In the genomic region with DNA sequence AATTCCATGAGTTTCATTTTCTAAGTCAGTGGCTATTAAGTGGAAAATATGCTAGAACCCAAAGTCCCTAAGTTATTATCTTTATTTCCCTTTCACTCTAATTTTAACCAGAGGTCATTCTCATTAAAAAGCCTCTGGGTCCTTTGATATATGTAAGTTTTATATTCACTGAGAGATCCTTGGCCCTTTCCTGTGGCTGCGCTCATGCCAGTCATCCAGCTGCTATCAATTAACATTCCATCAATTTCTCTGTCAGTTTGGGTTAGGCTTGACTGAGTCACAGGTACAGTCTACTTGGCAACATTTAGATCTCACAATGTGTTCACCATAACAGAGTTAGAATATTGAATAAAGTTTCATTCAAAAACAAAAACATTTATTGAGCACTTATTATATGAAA, we compare ENCODE assay signal across 20 cellular contexts. TPM values are rescaled to one million over a fixed set of nuclear protein-coding genes. Genes with fewer than 3 reads are reported as not detected.
DNase-seq lines count a peak whose midpoint lies in the region; ATAC-seq, FAIRE-seq and TF ChIP-seq lines count a peak whose summit lies in the region.
"Had no signal": no experiment of that assay in that cellular context is flagged by ENCODE, and none has a peak within 500 bp of the region (broad histone marks: within the 10 kb centered on the region; RNA-seq: fewer than 3 reads in every experiment).

No MANE protein-coding gene starts in this region.

- H2BK15ac ChIP-seq in mesenchymal stem cell (ENCODE audit: low read depth, poor library complexity, severe bottlenecking) = no peak overlapping the region

- H3K36me3 ChIP-seq in K562 (ENCODE audit: control insufficient read depth, insufficient read depth, low read length) = no peaks in the 10 kb centered on the region
- no peaks in the 10 kb centered on the region for H3K36me3 ChIP-seq in mesenchymal stem cell (ENCODE audit: control insufficient read depth in 1 of 2, insufficient read depth in 2 of 2, low read depth in 1 of 2, low read length in 2 of 2)
- no peaks in the 10 kb centered on the region for H3K36me3 ChIP-seq in body of pancreas (replicated peaks in 1 of 2; ENCODE audit: insufficient read depth in 1 of 2, low read depth in 2 of 2)
- H3K36me3 ChIP-seq in CD8-positive, alpha-beta memory T cell (ENCODE audit: insufficient read depth, low read length) = no peaks in the 10 kb centered on the region
- H3K36me3 ChIP-seq: esophagus squamous epithelium had no signal

- H2AFZ ChIP-seq in K562 (ENCODE audit: low read depth, low read length) (no peak overlapping the region), mesenchymal stem cell (ENCODE audit: low read depth, low read length) (no peak overlapping the region)

- 100% methylated on average over 1 of the region's 1 CpG for WGBS in K562 (ENCODE audit: insufficient coverage, low coverage, missing lambda C conversion rate)
- no CpG with 5 or more reads among the region's 1 CpG for WGBS in mesenchymal stem cell
- WGBS in body of pancreas, 2 donors = 93 to 96% methylated on average over 1 of the region's 1 CpG

- H2BK120ac ChIP-seq in mesenchymal stem cell (ENCODE audit: low read depth, low read length) = no peak overlapping the region

- no peaks in the 10 kb centered on the region for H3K79me1 ChIP-seq in mesenchymal stem cell (replicated peaks; ENCODE audit: low read length, poor library complexity, severe bottlenecking)

- no peaks in the 10 kb centered on the region for H3K9me1 ChIP-seq in K562 (ENCODE audit: control insufficient read depth, insufficient read depth, low read length)

- H4K91ac ChIP-seq in mesenchymal stem cell (ENCODE audit: low read length) = no peak overlapping the region

- DNase-seq in AG20443 (ENCODE audit: low spot score) (peak; percentile 56), K562 (ENCODE audit: extremely low read depth in 1 of 4, low spot score in 3 of 4) (no peak), mesenchymal stem cell (no peak), body of pancreas (no peak)
- no peak for DNase-seq in stimulated activated CD4-positive, alpha-beta T cell treated with anti-CD3 and anti-CD28 coated beads, Interleukin-4, amount 100 ng/mL, for 1 hour
- no peak for DNase-seq in CD8-positive, alpha-beta memory T cell
- DNase-seq: activated CD4-positive, CD25-positive, alpha-beta regulatory T cell; activated CD8-positive, alpha-beta T cell treated with anti-CD3 and anti-CD28 coated beads, Interleukin-2, amount 10 ng/mL, durations not matched to agents 7 days and 5 days; activated naive CD8-positive, alpha-beta T cell treated with anti-CD3 and anti-CD28 coated beads for 36 hours; caudate nucleus; esophagus squamous epithelium; GF-D8; NCI-H1694 treated with DMSO at 0.1 percent for 48 hours; NCI-H446 treated with DMSO at 0.1 percent for 48 hours; right cardiac atrium; SHP77; T-helper 17 cell had no signal

- in situ Hi-C loops in K562 (cut with MboI) = no loop called here

- no peaks in the 10 kb centered on the region for H3K79me2 ChIP-seq in K562 (ENCODE audit: control insufficient read depth, insufficient read depth, low read length)

- CTCF ChIA-PET in K562 (lab: Yijun Ruan, JAX; ENCODE audit: low intra/inter-chr PET ratio) = no interaction called here
- CTCF ChIA-PET in CD8-positive, alpha-beta memory T cell (lab: Charles Lee) = no interaction called here

- intact Hi-C loops in K562 (cut with micrococcal nuclease) = no loop called here
- intact Hi-C loops in body of pancreas (cut with DNase I) = no loop called here

- no peaks in the 10 kb centered on the region for H4K20me1 ChIP-seq in K562 (replicated peaks; ENCODE audit: control insufficient read depth, insufficient read depth, low read length)

- H3K23ac ChIP-seq in mesenchymal stem cell (ENCODE audit: low read length in 2 of 2) = no peak overlapping the region

- H3K27me3 Mint-ChIP-seq in CD8-positive, alpha-beta memory T cell = no peaks in the 10 kb centered on the region
- H3K27me3 Mint-ChIP-seq: activated naive CD8-positive, alpha-beta T cell treated with anti-CD3 and anti-CD28 coated beads for 36 hours; T-helper 17 cell had no signal

- H3K4me3 ChIP-seq in K562 (no peak overlapping the region), mesenchymal stem cell (ENCODE audit: insufficient read depth in 1 of 2, low read depth in 1 of 2, low read length in 2 of 2) (no peak overlapping the region), body of pancreas (no peak overlapping the region)
- no peak overlapping the region for H3K4me3 ChIP-seq in CD8-positive, alpha-beta memory T cell (ENCODE audit: low read length)
- H3K4me3 ChIP-seq: esophagus squamous epithelium had no signal

- no peak for FAIRE-seq in K562 (lab: Jason Lieb, UNC)

- POLR2A ChIA-PET in K562 (lab: Yijun Ruan, JAX) = no interaction called here
- POLR2A ChIA-PET in CD8-positive, alpha-beta memory T cell (lab: Charles Lee) = no interaction called here

- H3K9me3 ChIP-seq in K562 (replicated peaks; ENCODE audit: control insufficient read depth, insufficient read depth, low read depth, low read length) (no peaks in the 10 kb centered on the region), mesenchymal stem cell (ENCODE audit: control insufficient read depth, low read length) (peaks cover 14% of the 10 kb centered on the region), body of pancreas (no peaks in the 10 kb centered on the region)
- no peaks in the 10 kb centered on the region for H3K9me3 ChIP-seq in CD8-positive, alpha-beta memory T cell (ENCODE audit: low read length)
- H3K9me3 ChIP-seq: esophagus squamous epithelium had no signal

- no peak overlapping the region for H3K4me3 Mint-ChIP-seq in CD8-positive, alpha-beta memory T cell
- H3K4me3 Mint-ChIP-seq: activated CD8-positive, alpha-beta T cell treated with anti-CD3 and anti-CD28 coated beads, Interleukin-2, amount 10 ng/mL, durations not matched to agents 7 days and 5 days; activated naive CD8-positive, alpha-beta T cell treated with anti-CD3 and anti-CD28 coated beads for 36 hours; T-helper 17 cell had no signal

- no peak overlapping the region for H4K8ac ChIP-seq in mesenchymal stem cell (ENCODE audit: low read length)

- no peak overlapping the region for H2BK5ac ChIP-seq in mesenchymal stem cell (ENCODE audit: low read depth, low read length, poor library complexity, severe bottlenecking)

- H3K27ac Mint-ChIP-seq in CD8-positive, alpha-beta memory T cell = no peak overlapping the region
- H3K27ac Mint-ChIP-seq: activated CD8-positive, alpha-beta T cell treated with anti-CD3 and anti-CD28 coated beads, Interleukin-2, amount 10 ng/mL, durations not matched to agents 7 days and 5 days; activated naive CD8-positive, alpha-beta T cell treated with anti-CD3 and anti-CD28 coated beads for 36 hours; T-helper 17 cell had no signal

- H3K18ac ChIP-seq in mesenchymal stem cell (ENCODE audit: low read depth in 1 of 2, low read length in 2 of 2) = no peak overlapping the region

- H2AK5ac ChIP-seq in mesenchymal stem cell (ENCODE audit: low read length, severe bottlenecking) = no peak overlapping the region

- TF ChIP-seq RAD21 in Ishikawa (IDR thresholded peaks at IDR 0.05; ENCODE audit: low read depth) (no peak), K562 (CRISPR knock-in tag; conservative IDR thresholded peaks at IDR 0.05 in 1 of 2, IDR thresholded peaks at IDR 0.05 in 1 of 2) (no peak)

- TF ChIP-seq EP300 in Ishikawa (IDR thresholded peaks at IDR 0.05; ENCODE audit: borderline replicate concordance) (peak; percentile 47; the same call in 1 of the 2 replicates), K562 (IDR thresholded peaks at IDR 0.05; ENCODE audit: low read length) (no peak)

- TF ChIP-seq CTCF in K562 (IDR thresholded peaks at IDR 0.05 in 2 of 3, conservative IDR thresholded peaks at IDR 0.05 in 1 of 3; ENCODE audit: insufficient read depth in 2 of 3, low read depth in 1 of 3, low read length in 3 of 3) = no peak
- TF ChIP-seq CTCF in body of pancreas (IDR thresholded peaks at IDR 0.05) = no peak

- H3K9ac ChIP-seq in K562 (ENCODE audit: insufficient read depth in 1 of 2, low read depth in 2 of 2, low read length in 2 of 2) (no peak overlapping the region), mesenchymal stem cell (ENCODE audit: low read length) (peak overlapping the region; percentile 48)

- H3K4ac ChIP-seq in mesenchymal stem cell (ENCODE audit: low read depth in 1 of 2, low read length in 2 of 2) = no peak overlapping the region

- H3K4me1 ChIP-seq in K562 (replicated peaks in 1 of 2; ENCODE audit: control insufficient read depth in 2 of 2, insufficient read depth in 2 of 2, low read length in 2 of 2) (no peaks in the 10 kb centered on the region), mesenchymal stem cell (ENCODE audit: control insufficient read depth, insufficient read depth, low read depth, low read length) (no peaks in the 10 kb centered on the region), body of pancreas (no peaks in the 10 kb centered on the region)
- H3K4me1 ChIP-seq in CD8-positive, alpha-beta memory T cell (ENCODE audit: insufficient read depth, low read length) = no peaks in the 10 kb centered on the region
- H3K4me1 ChIP-seq: esophagus squamous epithelium had no signal

- no peaks in the 10 kb centered on the region for H3K4me1 Mint-ChIP-seq in CD8-positive, alpha-beta memory T cell
- H3K4me1 Mint-ChIP-seq: activated naive CD8-positive, alpha-beta T cell treated with anti-CD3 and anti-CD28 coated beads for 36 hours; T-helper 17 cell had no signal

- peaks cover 8 to 25% (median 11%) of the 10 kb centered on the region in 5 donors for H3K9me3 Mint-ChIP-seq in CD8-positive, alpha-beta memory T cell

- no peak overlapping the region for H3K4me2 ChIP-seq in K562 (ENCODE audit: insufficient read depth, low read length)
- H3K4me2 ChIP-seq in mesenchymal stem cell (ENCODE audit: low read length, poor library complexity, severe bottlenecking) = no peak overlapping the region

- H2BK12ac ChIP-seq in mesenchymal stem cell (ENCODE audit: low read length in 2 of 2) = no peak overlapping the region

- no peak overlapping the region for H3K27ac ChIP-seq in K562 (ENCODE audit: extremely low read depth, low read depth, low read length)
- no peak overlapping the region for H3K27ac ChIP-seq in mesenchymal stem cell (ENCODE audit: low read length, poor library complexity, severe bottlenecking)
- no peak overlapping the region for H3K27ac ChIP-seq in body of pancreas
- no peak overlapping the region for H3K27ac ChIP-seq in CD8-positive, alpha-beta memory T cell (ENCODE audit: low read depth, low read length)
- H3K27ac ChIP-seq: esophagus squamous epithelium had no signal

- no peaks in the 10 kb centered on the region for H3K36me3 Mint-ChIP-seq in CD8-positive, alpha-beta memory T cell

- ATAC-seq in K562 = no peak
- ATAC-seq in body of pancreas = no peak
- ATAC-seq in GM21737 (IDR thresholded peaks at IDR 0.05; ENCODE audit: unreplicated experiment) = no peak
- ATAC-seq: activated CD8-positive, alpha-beta T cell treated with anti-CD3 and anti-CD28 coated beads, Interleukin-2, amount 10 ng/mL, durations not matched to agents 7 days and 5 days; left lobe of liver; right cardiac atrium; T-helper 17 cell had no signal

- TF ChIP-seq POLR2A in K562 (conservative IDR thresholded peaks at IDR 0.05) (no peak), body of pancreas (IDR thresholded peaks at IDR 0.05) (no peak)

- H3K14ac ChIP-seq in mesenchymal stem cell (ENCODE audit: low read length in 2 of 2) = no peak overlapping the region

- BruUV-seq in K562 (replicated peaks; lab: Mats Ljungman, UMichigan) = no TSS peak

- no peaks in the 10 kb centered on the region for H3K27me3 ChIP-seq in K562 (ENCODE audit: control insufficient read depth in 2 of 2, insufficient read depth in 2 of 2, low read length in 2 of 2)
- H3K27me3 ChIP-seq in mesenchymal stem cell (ENCODE audit: control insufficient read depth in 1 of 2, insufficient read depth in 1 of 2, low read length in 2 of 2) = no peaks in the 10 kb centered on the region
- H3K27me3 ChIP-seq in body of pancreas = no peaks in the 10 kb centered on the region
- H3K27me3 ChIP-seq in CD8-positive, alpha-beta memory T cell (ENCODE audit: insufficient read depth, low read length, poor library complexity, severe bottlenecking) = no peaks in the 10 kb centered on the region
- H3K27me3 ChIP-seq: esophagus squamous epithelium had no signal

RNA-seq across cellular contexts. Expression of a gene that starts 58.0 kb away (rescaled TPM):
- 1.00 and 3.4 TPM in 2 replicates for total RNA-seq in K562 (2011; cell fraction: chromatin; rRNA removed; ENCODE audit: low replicate concordance)
- 0.50 and 0.79 TPM in 2 replicates for total RNA-seq in K562 (2011; cell fraction: nucleolus; rRNA removed)
- total RNA-seq in K562 (2011; cell fraction: nucleoplasm; rRNA removed) = 1.3 and 2.4 TPM in 2 replicates
- total RNA-seq in K562 (2014; rRNA removed) = 0.41 TPM in 2 replicates
- total RNA-seq in K562 (2014; rRNA removed; fragmentation: Illumina TruSeq; extraction: Trizol) = 0.89 and 1.2 TPM in 2 replicates
- total RNA-seq in K562 (2015; rRNA removed; fragmentation: Illumina TruSeq; extraction: Trizol) = 0.83 and 1.1 TPM in 2 replicates
- total RNA-seq in K562 (2021) = 0.86 and 1.0 TPM in 2 replicates
- 0.31 and 0.77 TPM in 2 replicates for polyA plus RNA-seq in K562 (2011; rRNA removed)
- polyA plus RNA-seq in K562 (2011; cell fraction: cytosol; rRNA removed) = 0.12 and 0.59 TPM in 2 replicates
- polyA plus RNA-seq in K562 (2011; cell fraction: nucleus; rRNA removed) = 0.98 and 2.2 TPM in 2 replicates
- 0.27 and 0.32 TPM in 2 replicates for polyA plus RNA-seq in K562 (2012)
- polyA plus RNA-seq in K562 (2014; fragmentation: Illumina TruSeq; extraction: Trizol) = 0.48 and 0.76 TPM in 2 replicates
- polyA plus RNA-seq in K562 (2014; fragmentation: Nextera tagmentation; extraction: Ambion mirVana) = under 1 TPM; 0.15 to 0.32 TPM
- 0.60 and 1.0 TPM in 2 replicates for polyA plus RNA-seq in K562 (2014; rRNA removed)
- 1.5 and 2.1 TPM in 2 replicates for polyA minus RNA-seq in K562 (2011; rRNA and poly(A)+ RNA removed)
- 0.18 and 0.29 TPM in 2 replicates for polyA minus RNA-seq in K562 (2011; cell fraction: cytosol; rRNA and poly(A)+ RNA removed)
- polyA minus RNA-seq in K562 (2011; cell fraction: nucleus; rRNA and poly(A)+ RNA removed) = 1.5 and 4.7 TPM in 2 replicates
- 170 TPM for polyA plus RNA-seq in mesenchymal stem cell (2013, experiment 1 of 2)
- 151 TPM for polyA plus RNA-seq in mesenchymal stem cell (2013, experiment 2 of 2)
- 10 to 100 TPM; 12.7 to 51.1 TPM for total RNA-seq in body of pancreas
- under 1 TPM; 0.13 to 0.46 TPM for total RNA-seq in CD8-positive, alpha-beta memory T cell
- 0.21 TPM for polyA plus RNA-seq in CD8-positive, alpha-beta memory T cell
